ENCODE assay signal across 1 cellular context in the genomic region with DNA sequence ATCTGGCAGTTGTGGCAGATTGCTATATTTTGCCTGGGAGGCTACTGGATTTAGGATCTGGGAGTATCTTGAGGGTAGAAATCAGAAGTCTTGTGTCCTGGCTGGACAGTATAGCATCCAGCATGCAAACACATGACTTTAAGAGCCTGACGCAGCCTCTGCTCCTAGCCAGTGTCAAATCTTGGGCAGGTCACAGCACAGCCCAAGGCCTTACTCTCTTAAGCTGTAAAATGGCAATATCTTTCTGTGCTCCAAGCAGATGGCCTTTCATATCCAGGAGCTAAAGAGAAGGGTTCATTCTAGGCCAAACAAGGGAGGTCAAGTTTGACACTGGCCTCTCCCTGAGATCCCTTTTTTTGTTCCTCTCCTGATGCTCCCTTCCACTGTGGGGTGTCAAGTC.
TF ChIP-seq lines count a peak whose summit lies in the region.

No MANE protein-coding gene starts in this region.

TF ChIP-seq in H1, 55 proteins besides CTCF, POLR2A, EP300 and RAD21:
- TF ChIP-seq CHD2 (IDR thresholded peaks at IDR 0.05; ENCODE audit: low read length) (no peak), PHF8 (conservative IDR thresholded peaks at IDR 0.05; ENCODE audit: low read depth, low read length) (no peak), CREB1 (IDR thresholded peaks at IDR 0.05) (no peak), BCL11A (IDR thresholded peaks at IDR 0.05; ENCODE audit: low read depth in 2 of 2, low read length in 2 of 2) (no peak)
